ENCODE assay signal across 28 cellular contexts in genomic region chr4:133903029-133903428, GRCh38.
"Had no signal": no experiment of that assay in that cellular context is flagged by ENCODE, and none has a peak within 500 bp of the region (broad histone marks: within the 10 kb centered on the region; RNA-seq: fewer than 3 reads in every experiment).

No MANE protein-coding gene starts in this region.

- H3K27ac Mint-ChIP-seq: stimulated activated effector memory CD8-positive, alpha-beta T cell treated with anti-CD3 and anti-CD28 coated beads, Interleukin-12 subunit alpha, Interleukin-12 subunit beta, amount 100 ng/mL, for 72 hours; stimulated activated memory B cell treated with anti-CD40 and anti-IgM and Interleukin-4, amounts not matched to agents 10 μg/mL and 1 μg/mL and 100 μg/mL, for 72 hours; stimulated activated naive B cell treated with anti-CD40 and anti-IgM and Interleukin-4, amounts not matched to agents 10 μg/mL and 1 μg/mL and 100 μg/mL, for 72 hours; stimulated activated naive CD8-positive, alpha-beta T cell treated with anti-CD3 and anti-CD28 coated beads, Interleukin-15, amount 100 ng/mL, for 72 hours; stimulated activated naive CD8-positive, alpha-beta T cell treated with anti-CD3 and anti-CD28 coated beads, Interleukin-15, Interleukin-2, amounts not matched to agents 100 ng/mL and 50 ng/mL, for 24 hours; type B pancreatic cell had no signal

- H3K27ac ChIP-seq: stomach, suprapubic skin, testis, thoracic aorta, thyroid gland, tibial artery, tibial nerve, transverse colon, upper lobe of left lung, upper lobe of right lung, uterus, vagina had no signal

- H3K4me1 ChIP-seq: stomach, suprapubic skin, testis, thyroid gland, tibial artery, tibial nerve, transverse colon, upper lobe of left lung, upper lobe of right lung, uterus, vagina had no signal

- H3K9me3 Mint-ChIP-seq: type B pancreatic cell had no signal

- H3K9me3 ChIP-seq: stomach, suprapubic skin, testis, thoracic aorta, thyroid gland, tibial artery, transverse colon, upper lobe of left lung, upper lobe of right lung, uterus, vagina had no signal

- H3K4me1 Mint-ChIP-seq: stimulated activated effector memory CD8-positive, alpha-beta T cell treated with anti-CD3 and anti-CD28 coated beads, Interleukin-12 subunit alpha, Interleukin-12 subunit beta, amount 100 ng/mL, for 72 hours; stimulated activated memory B cell treated with anti-CD40 and anti-IgM and Interleukin-4, amounts not matched to agents 10 μg/mL and 1 μg/mL and 100 μg/mL, for 72 hours; stimulated activated naive B cell treated with anti-CD40 and anti-IgM and Interleukin-4, amounts not matched to agents 10 μg/mL and 1 μg/mL and 100 μg/mL, for 72 hours; stimulated activated naive CD8-positive, alpha-beta T cell treated with anti-CD3 and anti-CD28 coated beads, Interleukin-15, amount 100 ng/mL, for 72 hours had no signal

- H3K27me3 ChIP-seq: stomach, suprapubic skin, testis, thyroid gland, tibial artery, tibial nerve, transverse colon, upper lobe of left lung, upper lobe of right lung, uterus, vagina had no signal

- H3K36me3 Mint-ChIP-seq: stimulated activated effector memory CD8-positive, alpha-beta T cell treated with anti-CD3 and anti-CD28 coated beads, Interleukin-12 subunit alpha, Interleukin-12 subunit beta, amount 100 ng/mL, for 72 hours; stimulated activated memory B cell treated with anti-CD40 and anti-IgM and Interleukin-4, amounts not matched to agents 10 μg/mL and 1 μg/mL and 100 μg/mL, for 72 hours; stimulated activated naive B cell treated with anti-CD40 and anti-IgM and Interleukin-4, amounts not matched to agents 10 μg/mL and 1 μg/mL and 100 μg/mL, for 72 hours; type B pancreatic cell had no signal

- H3K4me3 Mint-ChIP-seq: stimulated activated effector memory CD8-positive, alpha-beta T cell treated with anti-CD3 and anti-CD28 coated beads, Interleukin-12 subunit alpha, Interleukin-12 subunit beta, amount 100 ng/mL, for 72 hours; stimulated activated memory B cell treated with anti-CD40 and anti-IgM and Interleukin-4, amounts not matched to agents 10 μg/mL and 1 μg/mL and 100 μg/mL, for 72 hours; stimulated activated naive B cell treated with anti-CD40 and anti-IgM and Interleukin-4, amounts not matched to agents 10 μg/mL and 1 μg/mL and 100 μg/mL, for 72 hours; stimulated activated naive CD8-positive, alpha-beta T cell treated with anti-CD3 and anti-CD28 coated beads, Interleukin-15, amount 100 ng/mL, for 72 hours; stimulated activated naive CD8-positive, alpha-beta T cell treated with anti-CD3 and anti-CD28 coated beads, Interleukin-15, Interleukin-2, amounts not matched to agents 100 ng/mL and 50 ng/mL, for 24 hours; type B pancreatic cell had no signal

- ATAC-seq: stimulated activated effector memory CD8-positive, alpha-beta T cell treated with anti-CD3 and anti-CD28 coated beads, Interleukin-12 subunit alpha, Interleukin-12 subunit beta, amount 100 ng/mL, for 72 hours; stimulated activated memory B cell treated with anti-CD40 and anti-IgM and Interleukin-4, amounts not matched to agents 10 μg/mL and 1 μg/mL and 100 μg/mL, for 72 hours; stimulated activated naive B cell treated with anti-CD40 and anti-IgM and Interleukin-4, amounts not matched to agents 10 μg/mL and 1 μg/mL and 100 μg/mL, for 72 hours; stimulated activated naive CD8-positive, alpha-beta T cell treated with anti-CD3 and anti-CD28 coated beads, Interleukin-15, amount 100 ng/mL, for 72 hours; stimulated activated naive CD8-positive, alpha-beta T cell treated with anti-CD3 and anti-CD28 coated beads, Interleukin-15, Interleukin-2, amounts not matched to agents 100 U/mL and 50 U/mL, for 24 hours; upper lobe of right lung had no signal

- H3K4me3 ChIP-seq: stomach, suprapubic skin, testis, thoracic aorta, thyroid gland, tibial artery, tibial nerve, transverse colon, upper lobe of left lung, upper lobe of right lung, uterus, vagina had no signal

- H3K36me3 ChIP-seq: stomach, suprapubic skin, thoracic aorta, thyroid gland, tibial artery, tibial nerve, transverse colon, upper lobe of left lung, upper lobe of right lung, uterus, vagina had no signal

- H3K27me3 Mint-ChIP-seq: stimulated activated memory B cell treated with anti-CD40 and anti-IgM and Interleukin-4, amounts not matched to agents 10 μg/mL and 1 μg/mL and 100 μg/mL, for 72 hours; stimulated activated naive B cell treated with anti-CD40 and anti-IgM and Interleukin-4, amounts not matched to agents 10 μg/mL and 1 μg/mL and 100 μg/mL, for 72 hours; stimulated activated naive CD8-positive, alpha-beta T cell treated with anti-CD3 and anti-CD28 coated beads, Interleukin-15, amount 100 ng/mL, for 72 hours; stimulated activated naive CD8-positive, alpha-beta T cell treated with anti-CD3 and anti-CD28 coated beads, Interleukin-15, Interleukin-2, amounts not matched to agents 100 ng/mL and 50 ng/mL, for 24 hours; type B pancreatic cell had no signal

- DNase-seq: stimulated activated CD4-positive, alpha-beta T cell treated with anti-CD3 and anti-CD28 coated beads, Interleukin-2, amount 100 ng/mL, for 48 hours; stimulated activated CD4-positive, alpha-beta T cell treated with anti-CD3 and anti-CD28 coated beads, Interleukin-4, amount 100 ng/mL, for 1 hour; stimulated activated CD4-positive, alpha-beta T cell treated with anti-CD3 and anti-CD28 coated beads, Interleukin-4, amount 100 ng/mL, for 24 hours; stimulated activated CD4-positive, alpha-beta T cell treated with anti-CD3 and anti-CD28 coated beads, Interleukin-4, amount 100 ng/mL, for 4 hours; stimulated activated CD8-positive, alpha-beta memory T cell treated with anti-CD3 and anti-CD28 coated beads, Interleukin-4, amount 100 ng/mL, for 48 hours; stimulated activated naive B cell treated with anti-CD40 and anti-IgM and Interleukin-4, amounts not matched to agents 10 μg/mL and 1 μg/mL and 100 μg/mL, for 72 hours; stimulated activated naive CD4-positive, alpha-beta T cell; stimulated activated naive CD4-positive, alpha-beta T cell treated with Interleukin-2 at 50 U/mL for 16 hours; stimulated activated naive CD8-positive, alpha-beta T cell treated with anti-CD3 and anti-CD28 coated beads, Interleukin-15, amount 100 ng/mL, for 72 hours; stimulated activated naive CD8-positive, alpha-beta T cell treated with anti-CD3 and anti-CD28 coated beads, Interleukin-15, Interleukin-2, amounts not matched to agents 100 U/mL and 50 U/mL, for 24 hours; stomach; substantia nigra; testis; thyroid gland; tibial artery; transverse colon; trophoblast cell; upper lobe of left lung; upper lobe of right lung; uterus had no signal
